In the genomic region with DNA sequence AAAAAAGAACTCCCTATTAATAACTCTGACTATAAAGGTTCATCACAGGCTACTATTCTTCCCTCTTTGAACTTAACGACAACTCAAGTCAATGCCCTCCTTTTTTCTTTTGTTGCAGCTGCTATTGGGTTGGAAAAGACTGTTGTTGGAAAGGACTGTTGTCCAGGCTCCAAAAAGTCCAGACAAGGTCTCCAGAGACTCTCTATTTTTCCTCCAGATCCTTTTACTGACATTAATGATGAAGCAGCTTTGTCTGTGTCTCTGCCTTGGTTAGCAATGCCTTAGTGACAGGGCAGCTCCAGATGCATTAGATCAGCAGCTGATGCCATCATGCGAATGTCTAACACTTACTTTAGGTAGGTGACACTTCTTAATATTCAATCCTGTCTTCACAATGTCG, we compare ENCODE assay signal across 16 cellular contexts.
"Had no signal": no experiment of that assay in that cellular context is flagged by ENCODE, and none has a peak within 500 bp of the region (broad histone marks: within the 10 kb centered on the region; RNA-seq: fewer than 3 reads in every experiment).

No MANE protein-coding gene starts in this region.

- H3K36me3 ChIP-seq: brain microvascular endothelial cell, tibial artery had no signal

- ATAC-seq: left lobe of liver; natural killer cell treated with Interleukin-12 subunit alpha and Interleukin-12 subunit beta and Interleukin-15 and Interleukin-18, amount 100 ng/mL, for 72 hours had no signal

- H3K27me3 ChIP-seq: brain microvascular endothelial cell, tibial artery had no signal

- H3K4me3 ChIP-seq: skin epidermis, tibial artery had no signal

- H3K27ac ChIP-seq: brain microvascular endothelial cell, skin epidermis, tibial artery had no signal

- FAIRE-seq: frontal cortex, islet of Langerhans, urothelium cell line had no signal

- H3K9me3 ChIP-seq: tibial artery had no signal

- DNase-seq: activated CD4-positive, alpha-beta T cell treated with anti-CD3 and anti-CD28 coated beads, Interleukin-2, amount 10 ng/mL, durations not matched to agents 7 days and 5 days; activated CD4-positive, CD25-positive, alpha-beta regulatory T cell; activated naive CD8-positive, alpha-beta T cell treated with anti-CD3 and anti-CD28 coated beads for 36 hours; amygdala; brain microvascular endothelial cell; effector memory CD4-positive, alpha-beta T cell; stimulated activated CD4-positive, alpha-beta T cell treated with anti-CD3 and anti-CD28 coated beads, Interleukin-15, amount 100 ng/mL, for 24 hours; stimulated activated CD4-positive, alpha-beta T cell treated with anti-CD3 and anti-CD28 coated beads, Interleukin-4, amount 100 ng/mL, for 1 hour; stimulated activated naive B cell treated with anti-CD40 and anti-IgM and Interleukin-4, amounts not matched to agents 10 μg/mL and 1 μg/mL and 100 μg/mL, for 72 hours; tibial artery had no signal
